In the genomic region with DNA sequence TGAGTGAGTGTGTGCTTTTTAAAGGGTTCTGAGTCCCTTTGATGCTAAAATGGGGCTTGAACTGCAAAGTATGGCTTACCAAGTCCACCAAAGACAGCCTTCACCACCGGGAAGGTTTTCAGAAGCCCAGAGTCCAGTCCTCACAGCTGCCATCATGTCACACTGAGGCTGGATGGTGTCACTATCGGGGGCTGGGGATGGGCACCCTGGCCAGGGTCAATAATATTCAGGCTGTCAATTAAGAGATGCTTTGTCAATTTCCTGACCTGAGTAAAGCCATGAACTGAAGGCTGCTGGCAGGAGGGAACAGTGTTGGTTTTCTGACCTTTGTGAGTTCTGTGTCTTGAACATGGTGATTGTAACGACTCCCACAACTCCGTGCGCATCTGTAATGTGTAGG, we compare ENCODE assay signal across 38 cellular contexts.
"Had no signal": no experiment of that assay in that cellular context is flagged by ENCODE, and none has a peak within 500 bp of the region (broad histone marks: within the 10 kb centered on the region; RNA-seq: fewer than 3 reads in every experiment).

No MANE protein-coding gene starts in this region.

- H3K36me3 ChIP-seq: ascending aorta, cardiac muscle cell, WERI-Rb-1 had no signal

- H3K36me3 Mint-ChIP-seq: activated CD8-positive, alpha-beta memory T cell treated with anti-CD3 and anti-CD28 coated beads, Interleukin-2, amount 10 ng/mL, durations not matched to agents 7 days and 5 days; activated naive CD4-positive, alpha-beta T cell treated with anti-CD3 and anti-CD28 coated beads, Interleukin-2, amount 10 ng/mL, durations not matched to agents 7 days and 5 days; activated naive CD4-positive, alpha-beta T cell treated with anti-CD3 and anti-CD28 coated beads, Interleukin-2, amount 50 U/mL, for 24 hours; activated naive CD8-positive, alpha-beta T cell; activated naive CD8-positive, alpha-beta T cell treated with anti-CD3 and anti-CD28 coated beads, Interleukin-2, amount 10 ng/mL, durations not matched to agents 7 days and 5 days; brain; WTC11 had no signal

- H3K9me3 Mint-ChIP-seq: activated CD4-positive, alpha-beta memory T cell treated with anti-CD3 and anti-CD28 coated beads, Interleukin-2, amount 10 ng/mL, durations not matched to agents 7 days and 5 days; activated CD4-positive, alpha-beta T cell treated with anti-CD3 and anti-CD28 coated beads, Interleukin-2, amount 10 ng/mL, durations not matched to agents 7 days and 5 days; activated naive CD4-positive, alpha-beta T cell treated with anti-CD3 and anti-CD28 coated beads, Interleukin-2, amount 10 ng/mL, durations not matched to agents 7 days and 5 days; activated naive CD4-positive, alpha-beta T cell treated with anti-CD3 and anti-CD28 coated beads, Interleukin-2, amount 50 U/mL, for 24 hours; activated naive CD8-positive, alpha-beta T cell treated with anti-CD3 and anti-CD28 coated beads, Interleukin-2, amount 10 ng/mL, durations not matched to agents 7 days and 5 days; activated naive CD8-positive, alpha-beta T cell treated with anti-CD3 and anti-CD28 coated beads, Interleukin-2, amount 50 U/mL, for 24 hours; activated T-cell treated with anti-CD3 and anti-CD28 coated beads, Interleukin-2, amount 50 U/mL, for 24 hours; activated T-helper 2 cell treated with anti-CD3 and anti-CD28 coated beads, Interferon-gamma antibody, Interleukin-2, Interleukin-4, amounts not matched to agents 10 μg/mL and 5 μg/mL and 100 μg/mL, durations not matched to agents 14 hours and 24 hours and 36 hours; central memory CD8-positive, alpha-beta T cell; T-helper 1 cell treated with Interleukin-12 subunit alpha and Interleukin-12 subunit beta and Interleukin-4 antibody, amounts not matched to agents 30 μg/mL and 1 μg/mL, for 36 hours; T-helper 2 cell treated with Interferon-gamma antibody and Interleukin-4, amounts not matched to agents 5 μg/mL and 100 μg/mL, for 36 hours had no signal

- H3K4me3 Mint-ChIP-seq: activated CD4-positive, alpha-beta memory T cell treated with anti-CD3 and anti-CD28 coated beads, Interleukin-2, amount 10 ng/mL, durations not matched to agents 7 days and 5 days; activated CD4-positive, alpha-beta T cell treated with anti-CD3 and anti-CD28 coated beads for 36 hours; activated CD4-positive, alpha-beta T cell treated with anti-CD3 and anti-CD28 coated beads, Interleukin-2, amount 10 ng/mL, durations not matched to agents 7 days and 5 days; activated CD8-positive, alpha-beta memory T cell treated with anti-CD3 and anti-CD28 coated beads, Interleukin-2, amount 10 ng/mL, durations not matched to agents 7 days and 5 days; activated CD8-positive, alpha-beta T cell treated with anti-CD3 and anti-CD28 coated beads, Interleukin-2, amount 10 ng/mL, durations not matched to agents 7 days and 5 days; activated naive CD4-positive, alpha-beta T cell treated with anti-CD3 and anti-CD28 coated beads, Interleukin-2, amount 10 ng/mL, durations not matched to agents 7 days and 5 days; activated naive CD4-positive, alpha-beta T cell treated with anti-CD3 and anti-CD28 coated beads, Interleukin-2, amount 50 U/mL, for 24 hours; activated naive CD8-positive, alpha-beta T cell; activated naive CD8-positive, alpha-beta T cell treated with anti-CD3 and anti-CD28 coated beads, Interleukin-2, amount 10 ng/mL, durations not matched to agents 7 days and 5 days; activated naive CD8-positive, alpha-beta T cell treated with anti-CD3 and anti-CD28 coated beads, Interleukin-2, amount 50 U/mL, for 24 hours; activated T-cell treated with anti-CD3 and anti-CD28 coated beads, Interleukin-2, amount 50 U/mL, for 24 hours; central memory CD8-positive, alpha-beta T cell; T-helper 1 cell treated with Interleukin-12 subunit alpha and Interleukin-12 subunit beta and Interleukin-4 antibody, amounts not matched to agents 30 μg/mL and 1 μg/mL, for 36 hours; T-helper 2 cell treated with Interferon-gamma antibody and Interleukin-4, amounts not matched to agents 5 μg/mL and 100 μg/mL, for 36 hours; WTC11 had no signal

- H3K27ac ChIP-seq: ascending aorta, cardiac muscle cell, WERI-Rb-1 had no signal

- H3K27ac Mint-ChIP-seq: activated CD4-positive, alpha-beta memory T cell treated with anti-CD3 and anti-CD28 coated beads, Interleukin-2, amount 10 ng/mL, durations not matched to agents 7 days and 5 days; activated CD4-positive, alpha-beta T cell treated with anti-CD3 and anti-CD28 coated beads for 36 hours; activated CD4-positive, alpha-beta T cell treated with anti-CD3 and anti-CD28 coated beads, Interleukin-2, amount 10 ng/mL, durations not matched to agents 7 days and 5 days; activated CD8-positive, alpha-beta memory T cell treated with anti-CD3 and anti-CD28 coated beads, Interleukin-2, amount 10 ng/mL, durations not matched to agents 7 days and 5 days; activated CD8-positive, alpha-beta T cell treated with anti-CD3 and anti-CD28 coated beads, Interleukin-2, amount 10 ng/mL, durations not matched to agents 7 days and 5 days; activated naive CD4-positive, alpha-beta T cell treated with anti-CD3 and anti-CD28 coated beads, Interleukin-2, amount 10 ng/mL, durations not matched to agents 7 days and 5 days; activated naive CD4-positive, alpha-beta T cell treated with anti-CD3 and anti-CD28 coated beads, Interleukin-2, amount 50 U/mL, for 24 hours; activated naive CD8-positive, alpha-beta T cell; activated naive CD8-positive, alpha-beta T cell treated with anti-CD3 and anti-CD28 coated beads, Interleukin-2, amount 10 ng/mL, durations not matched to agents 7 days and 5 days; activated naive CD8-positive, alpha-beta T cell treated with anti-CD3 and anti-CD28 coated beads, Interleukin-2, amount 50 U/mL, for 24 hours; activated T-cell treated with anti-CD3 and anti-CD28 coated beads, Interleukin-2, amount 50 U/mL, for 24 hours; activated T-helper 2 cell treated with anti-CD3 and anti-CD28 coated beads, Interferon-gamma antibody, Interleukin-2, Interleukin-4, amounts not matched to agents 10 μg/mL and 5 μg/mL and 100 μg/mL, durations not matched to agents 14 hours and 24 hours and 36 hours; T-helper 1 cell treated with Interleukin-12 subunit alpha and Interleukin-12 subunit beta and Interleukin-4 antibody, amounts not matched to agents 30 μg/mL and 1 μg/mL, for 36 hours; T-helper 2 cell treated with Interferon-gamma antibody and Interleukin-4, amounts not matched to agents 5 μg/mL and 100 μg/mL, for 36 hours; WTC11 had no signal

- H3K9me3 ChIP-seq: ascending aorta had no signal

- H3K4me1 Mint-ChIP-seq: activated CD4-positive, alpha-beta memory T cell treated with anti-CD3 and anti-CD28 coated beads, Interleukin-2, amount 10 ng/mL, durations not matched to agents 7 days and 5 days; activated CD4-positive, alpha-beta T cell treated with anti-CD3 and anti-CD28 coated beads for 36 hours; activated CD4-positive, alpha-beta T cell treated with anti-CD3 and anti-CD28 coated beads, Interleukin-2, amount 10 ng/mL, durations not matched to agents 7 days and 5 days; activated CD8-positive, alpha-beta memory T cell treated with anti-CD3 and anti-CD28 coated beads, Interleukin-2, amount 10 ng/mL, durations not matched to agents 7 days and 5 days; activated naive CD4-positive, alpha-beta T cell treated with anti-CD3 and anti-CD28 coated beads, Interleukin-2, amount 10 ng/mL, durations not matched to agents 7 days and 5 days; activated naive CD4-positive, alpha-beta T cell treated with anti-CD3 and anti-CD28 coated beads, Interleukin-2, amount 50 U/mL, for 24 hours; activated naive CD8-positive, alpha-beta T cell treated with anti-CD3 and anti-CD28 coated beads, Interleukin-2, amount 10 ng/mL, durations not matched to agents 7 days and 5 days; activated naive CD8-positive, alpha-beta T cell treated with anti-CD3 and anti-CD28 coated beads, Interleukin-2, amount 50 U/mL, for 24 hours; central memory CD8-positive, alpha-beta T cell; WTC11 had no signal

- ATAC-seq: activated CD4-positive, alpha-beta T cell treated with anti-CD3 and anti-CD28 coated beads for 36 hours; activated CD4-positive, CD25-positive, alpha-beta regulatory T cell treated with anti-CD3 and anti-CD28 coated beads, Interleukin-2, amount 50 U/mL, for 24 hours; activated CD8-positive, alpha-beta memory T cell treated with anti-CD3 and anti-CD28 coated beads, Interleukin-2, amount 10 ng/mL, durations not matched to agents 7 days and 5 days; activated CD8-positive, alpha-beta T cell treated with anti-CD3 and anti-CD28 coated beads, Interleukin-2, amount 10 ng/mL, durations not matched to agents 7 days and 5 days; activated naive CD8-positive, alpha-beta T cell treated with anti-CD3 and anti-CD28 coated beads, Interleukin-2, amount 50 U/mL, for 24 hours; WTC11 had no signal

- DNase-seq: activated CD4-positive, alpha-beta memory T cell treated with anti-CD3 and anti-CD28 coated beads, Interleukin-2, amount 10 ng/mL, durations not matched to agents 7 days and 5 days; activated CD4-positive, alpha-beta T cell treated with anti-CD3 and anti-CD28 coated beads for 1 hour; activated CD4-positive, alpha-beta T cell treated with anti-CD3 and anti-CD28 coated beads for 36 hours; activated CD4-positive, alpha-beta T cell treated with anti-CD3 and anti-CD28 coated beads for 48 hours; activated CD4-positive, alpha-beta T cell treated with anti-CD3 and anti-CD28 coated beads, Interleukin-2, amount 10 ng/mL, durations not matched to agents 7 days and 5 days; activated CD4-positive, alpha-beta T cell treated with anti-CD3 and anti-CD28 coated beads, Interleukin-2, amount 50 U/mL, for 48 hours; activated CD4-positive, CD25-positive, alpha-beta regulatory T cell; activated CD8-positive, alpha-beta memory T cell treated with anti-CD3 and anti-CD28 coated beads for 24 hours; activated CD8-positive, alpha-beta memory T cell treated with anti-CD3 and anti-CD28 coated beads, Interleukin-2, amount 10 ng/mL, durations not matched to agents 7 days and 5 days; activated CD8-positive, alpha-beta memory T cell treated with anti-CD3 and anti-CD28 coated beads, Interleukin-2, amount 50 U/mL, for 48 hours; activated CD8-positive, alpha-beta T cell treated with anti-CD3 and anti-CD28 coated beads, Interleukin-2, amount 10 ng/mL, durations not matched to agents 7 days and 5 days; activated effector memory CD4-positive, alpha-beta T cell treated with Interleukin-2 at 50 U/mL for 16 hours; activated gamma-delta T cell; activated naive CD4-positive, alpha-beta T cell treated with anti-CD3 and anti-CD28 coated beads, Interleukin-2, amount 10 ng/mL, durations not matched to agents 7 days and 5 days; activated naive CD4-positive, alpha-beta T cell treated with Interleukin-2 at 50 U/mL for 16 hours; activated naive CD8-positive, alpha-beta T cell treated with anti-CD3 and anti-CD28 coated beads, Interleukin-2, amount 10 ng/mL, durations not matched to agents 7 days and 5 days; activated naive CD8-positive, alpha-beta T cell treated with anti-CD3 and anti-CD28 coated beads, Interleukin-2, amount 50 U/mL, for 24 hours; activated T-cell treated with anti-CD3 and anti-CD28 coated beads, Interleukin-2, amount 50 U/mL, for 24 hours; activated T-cell treated with anti-CD3 and anti-CD28 coated beads, Interleukin-2, amount 50 U/mL, for 48 hours; amygdala; anterior cingulate cortex; caudate nucleus; cerebellar nuclear complex; T-helper 1 cell; T-helper 2 cell; T-helper 9 cell; WERI-Rb-1 had no signal

- H3K4me3 ChIP-seq: ascending aorta, cardiac muscle cell had no signal

- H3K27me3 ChIP-seq: ascending aorta, cardiac muscle cell had no signal
